In the genomic region with DNA sequence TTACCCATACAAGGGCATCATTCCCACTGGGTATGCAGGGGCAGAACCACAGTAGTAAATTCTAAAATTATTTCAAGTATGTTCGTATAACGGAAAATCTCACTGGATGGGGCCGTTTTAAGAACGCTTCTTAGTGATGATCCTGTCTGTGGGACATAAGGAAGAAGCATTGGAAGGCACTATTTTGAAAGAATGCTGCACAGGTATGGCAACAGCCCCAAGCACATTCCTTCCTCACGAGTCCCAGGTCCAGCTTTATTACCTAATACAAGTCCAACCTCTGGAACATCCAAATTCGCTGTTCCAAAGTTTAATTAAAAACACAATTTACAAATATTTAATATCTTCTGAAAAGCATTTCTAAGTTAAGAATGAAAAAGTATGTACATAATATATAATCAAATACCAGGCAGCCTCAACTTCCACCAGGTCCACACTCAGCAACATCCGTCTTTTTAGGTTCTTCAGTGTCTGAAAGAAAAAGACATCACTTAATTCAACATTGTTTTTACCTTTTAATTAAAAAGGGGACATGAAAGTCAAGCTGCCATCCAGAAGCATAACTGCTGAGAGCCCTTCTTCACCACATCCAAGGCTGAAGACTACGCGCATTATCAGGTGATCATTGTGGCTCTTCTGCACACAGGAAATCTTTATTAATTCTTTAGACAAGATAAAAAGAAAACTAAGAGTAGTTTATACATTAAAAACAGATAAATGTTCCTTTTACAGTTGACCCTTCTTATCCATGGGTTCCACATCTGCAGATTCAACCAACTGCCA, we compare ENCODE assay signal across 26 cellular contexts. TPM values are rescaled to one million over a fixed set of nuclear protein-coding genes. Genes with fewer than 3 reads are reported as not detected.
DNase-seq lines count a peak whose midpoint lies in the region; ATAC-seq, FAIRE-seq and TF ChIP-seq lines count a peak whose summit lies in the region.
"Had no signal": no experiment of that assay in that cellular context is flagged by ENCODE, and none has a peak within 500 bp of the region (broad histone marks: within the 10 kb centered on the region; RNA-seq: fewer than 3 reads in every experiment).

No MANE protein-coding gene starts in this region.

- POLR2A ChIA-PET in GM12878 (lab: Charles Lee), result no interaction called here

- no peak overlapping the region for H3K4me3 Mint-ChIP-seq in activated CD4-positive, alpha-beta T cell treated with anti-CD3 and anti-CD28 coated beads, Interleukin-2, amount 10 ng/mL, durations not matched to agents 24 days and 14 days
- no peak overlapping the region for H3K4me3 Mint-ChIP-seq in natural killer cell
- H3K4me3 Mint-ChIP-seq: neural progenitor cell, WTC11 had no signal

- no peaks in the 10 kb centered on the region for H3K9me3 Mint-ChIP-seq in activated CD4-positive, alpha-beta T cell treated with anti-CD3 and anti-CD28 coated beads, Interleukin-2, amount 10 ng/mL, durations not matched to agents 24 days and 14 days
- H3K9me3 Mint-ChIP-seq in natural killer cell, result no peaks in the 10 kb centered on the region
- H3K9me3 Mint-ChIP-seq: neural progenitor cell, WTC11 had no signal

- no peak overlapping the region for H2AFZ ChIP-seq in GM12878 (ENCODE audit: control insufficient read depth, low read depth, low read length)
- H2AFZ ChIP-seq: neural progenitor cell, PC-9 had no signal

- no peaks in the 10 kb centered on the region for H3K79me2 ChIP-seq in GM12878 (ENCODE audit: control insufficient read depth, insufficient read depth, low read length)

- RAD21 ChIA-PET in GM12878 (lab: Charles Lee; ENCODE audit: unreplicated experiment), result no interaction called here

- no peaks in the 10 kb centered on the region for H3K4me1 ChIP-seq in GM12878 (ENCODE audit: control insufficient read depth, insufficient read depth, low read length)
- peaks cover 0 to 11% (median 9%) of the 10 kb centered on the region in 4 donors for H3K4me1 ChIP-seq in esophagus muscularis mucosa
- H3K4me1 ChIP-seq: A549, neural progenitor cell, psoas muscle, tibial artery had no signal

- no peaks in the 10 kb centered on the region for H3K27me3 Mint-ChIP-seq in activated CD4-positive, alpha-beta T cell treated with anti-CD3 and anti-CD28 coated beads, Interleukin-2, amount 10 ng/mL, durations not matched to agents 24 days and 14 days
- H3K27me3 Mint-ChIP-seq in natural killer cell (ENCODE audit: low read depth in 2 of 2), result no peaks in the 10 kb centered on the region

- BruUV-seq in GM12878 (replicated peaks; lab: Mats Ljungman, UMichigan), result TSS peak; percentile 17

- H3K9me3 ChIP-seq in GM12878 (replicated peaks; ENCODE audit: control insufficient read depth, insufficient read depth, low read length), result no peaks in the 10 kb centered on the region
- no peaks in the 10 kb centered on the region for H3K9me3 ChIP-seq in esophagus muscularis mucosa
- H3K9me3 ChIP-seq: A549, heart left ventricle, MG63, psoas muscle, tibial artery had no signal

- no peak overlapping the region for H3K9ac ChIP-seq in GM12878 (ENCODE audit: control insufficient read depth, insufficient read depth, low read length)
- H3K9ac ChIP-seq: neural progenitor cell had no signal

- H3K4me3 ChIP-seq in GM12878 (no peak overlapping the region), esophagus muscularis mucosa (no peak overlapping the region)
- H3K4me3 ChIP-seq: A549, heart left ventricle, MG63, neural progenitor cell, PC-9, psoas muscle, tibial artery had no signal

- H3K4me1 Mint-ChIP-seq in activated CD4-positive, alpha-beta T cell treated with anti-CD3 and anti-CD28 coated beads, Interleukin-2, amount 10 ng/mL, durations not matched to agents 24 days and 14 days, result peaks cover 19% of the 10 kb centered on the region
- peaks cover 7 to 10% of the 10 kb centered on the region in 2 donors for H3K4me1 Mint-ChIP-seq in natural killer cell
- H3K4me1 Mint-ChIP-seq: WTC11 had no signal

- H3K36me3 Mint-ChIP-seq in activated CD4-positive, alpha-beta T cell treated with anti-CD3 and anti-CD28 coated beads, Interleukin-2, amount 10 ng/mL, durations not matched to agents 24 days and 14 days (ENCODE audit: low read depth), result peaks cover 67% of the 10 kb centered on the region
- H3K36me3 Mint-ChIP-seq in natural killer cell, result peaks cover 8% of the 10 kb centered on the region

- SMC1A ChIA-PET in GM12878 (lab: Charles Lee; ENCODE audit: uncharacterized antibody, unreplicated experiment), result interaction anchor here (0.9 to 1.4 kb wide), 2 partner anchors 11 to 68 kb away, joined by 3 read pairs; no protein-coding TSS in a partner anchor

- in situ Hi-C loops in GM12878 (cut with MboI), result no loop called here

- CTCF ChIA-PET in GM12878 (lab: Yijun Ruan, JAX), result interaction anchor here (0.9 kb wide), 1 partner anchor 20 kb away, joined by 3 read pairs; no protein-coding TSS in a partner anchor

- TF ChIP-seq POLR2A in GM12878 (IDR thresholded peaks at IDR 0.05; ENCODE audit: low read depth, low read length) (no peak), esophagus muscularis mucosa (IDR thresholded peaks at IDR 0.05; ENCODE audit: low read depth) (no peak)

- ATAC-seq in GM12878 (no peak), natural killer cell (no peak)
- ATAC-seq: A549, heart left ventricle, psoas muscle, WTC11 had no signal

- no peak for FAIRE-seq in GM12878 (lab: Jason Lieb, UNC)
- FAIRE-seq: A549, GM18507, keratinocyte had no signal

- DNase-seq in activated CD4-positive, alpha-beta T cell treated with anti-CD3 and anti-CD28 coated beads, Interleukin-2, amount 10 ng/mL, durations not matched to agents 24 days and 14 days, result no peak
- DNase-seq in activated CD4-positive, alpha-beta T cell treated with anti-CD3 and anti-CD28 coated beads for 4 hours, result no peak
- DNase-seq in ELF-1 (ENCODE audit: low read depth, low spot score) (peak; percentile 18), GM12878 (ENCODE audit: low read depth, low spot score) (no peak), natural killer cell (no peak), A172 (ENCODE audit: low spot score) (no peak), esophagus muscularis mucosa (ENCODE audit: extremely low spot score) (no peak), NCI-H1105 treated with DMSO at 0.1 percent for 48 hours (lab: John Stamatoyannopoulos, UW) (no peak)
- DNase-seq: activated CD8-positive, alpha-beta memory T cell treated with anti-CD3 and anti-CD28 coated beads, Interleukin-2, amount 50 U/mL, for 4 hours; C1 segment of cervical spinal cord; caudate nucleus; DMS79 treated with DMSO at 0.1 percent for 48 hours; effector CD4-positive, alpha-beta T cell; heart left ventricle; MG63; NCI-H146; NCI-H2171 treated with DMSO at 0.1 percent for 48 hours; NCI-H748 treated with DMSO at 0.1 percent for 48 hours; PC-9; psoas muscle; tibial artery had no signal

- peak overlapping the region; percentile 3 for H3K27ac Mint-ChIP-seq in activated CD4-positive, alpha-beta T cell treated with anti-CD3 and anti-CD28 coated beads, Interleukin-2, amount 10 ng/mL, durations not matched to agents 24 days and 14 days
- H3K27ac Mint-ChIP-seq in natural killer cell, result peak overlapping the region; percentile 61 to 92
- H3K27ac Mint-ChIP-seq: neural progenitor cell, WTC11 had no signal

- no peaks in the 10 kb centered on the region for H4K20me1 ChIP-seq in GM12878 (ENCODE audit: control insufficient read depth, insufficient read depth)

- no peak overlapping the region for H3K4me2 ChIP-seq in GM12878 (ENCODE audit: control insufficient read depth, insufficient read depth)
- H3K4me2 ChIP-seq: A549, neural progenitor cell, PC-9 had no signal

- peaks cover 27 to 45% of the 10 kb centered on the region in 2 experiments for H3K36me3 ChIP-seq in GM12878 (ENCODE audit: control insufficient read depth in 2 of 2, insufficient read depth in 2 of 2, low read length in 1 of 2)
- peaks cover 48 to 98% (median 83%) of the 10 kb centered on the region in 4 donors for H3K36me3 ChIP-seq in esophagus muscularis mucosa

- no peak for TF ChIP-seq RAD21 in GM12878 (IDR thresholded peaks at IDR 0.05; ENCODE audit: insufficient read depth, low read depth, low read length)

- WGBS in GM12878 (ENCODE audit: insufficient coverage, insufficient replicate concordance, low lambda C conversion rate, missing lambda C conversion rate), result 98% methylated on average over 9 of the region's 9 CpGs
- 91% methylated on average over 9 of the region's 9 CpGs for WGBS in esophagus muscularis mucosa

- TF ChIP-seq EP300 in GM12878 (IDR thresholded peaks at IDR 0.05; ENCODE audit: borderline replicate concordance in 1 of 2, control insufficient read depth in 1 of 2, low read depth in 2 of 2, low read length in 2 of 2), result no peak
- no peak for TF ChIP-seq EP300 in esophagus muscularis mucosa (IDR thresholded peaks at IDR 0.05)

- no peak overlapping the region for H3K27ac ChIP-seq in GM12878 (ENCODE audit: control insufficient read depth, insufficient read depth)
- no peak overlapping the region for H3K27ac ChIP-seq in esophagus muscularis mucosa (replicated peaks in 1 of 4)
- H3K27ac ChIP-seq: A549, heart left ventricle, neural progenitor cell, PC-9, psoas muscle, tibial artery had no signal

- intact Hi-C loops in activated CD4-positive, alpha-beta T cell treated with anti-CD3 and anti-CD28 coated beads, Interleukin-2, amount 10 ng/mL, durations not matched to agents 24 days and 14 days (cut with micrococcal nuclease), result no loop called here
- intact Hi-C loops in GM12878 (cut with micrococcal nuclease; ENCODE audit: unreplicated experiment), result no loop called here
- intact Hi-C loops in natural killer cell (cut with micrococcal nuclease), result no loop called here
- intact Hi-C loops in esophagus muscularis mucosa (cut with DNase I), result no loop called here

- H3K27me3 ChIP-seq in GM12878 (replicated peaks in 1 of 2; ENCODE audit: control insufficient read depth in 2 of 2, insufficient read depth in 2 of 2, low read length in 1 of 2), result no peaks in the 10 kb centered on the region
- H3K27me3 ChIP-seq in esophagus muscularis mucosa, result no peaks in the 10 kb centered on the region
- H3K27me3 ChIP-seq: heart left ventricle, MG63, neural progenitor cell, tibial artery had no signal

- TF ChIP-seq CTCF in GM12878 (IDR thresholded peaks at IDR 0.05 in 2 of 3, conservative IDR thresholded peaks at IDR 0.05 in 1 of 3; ENCODE audit: control insufficient read depth in 2 of 3, extremely low read depth in 1 of 3, insufficient read depth in 1 of 3, low read depth in 3 of 3, low read length in 3 of 3), result no peak
- no peak for TF ChIP-seq CTCF in natural killer cell (IDR thresholded peaks at IDR 0.05)
- no peak for TF ChIP-seq CTCF in esophagus muscularis mucosa (IDR thresholded peaks at IDR 0.05)

RNA-seq across cellular contexts. Expression of a gene that starts 49.8 kb away (rescaled TPM):
- 92.7 and 98.8 TPM in 2 replicates for total RNA-seq in activated CD4-positive, alpha-beta T cell treated with anti-CD3 and anti-CD28 coated beads, Interleukin-2, amount 10 ng/mL, durations not matched to agents 24 days and 14 days
- 36.9 and 40.9 TPM in 2 replicates for total RNA-seq in GM12878 (2013; cell fraction: nucleolus; rRNA removed)
- total RNA-seq in GM12878 (2014; rRNA removed) (54.3 and 56.3 TPM in 2 replicates), GM12878 (2014; rRNA removed; fragmentation: Illumina TruSeq; extraction: Trizol) (74.5 and 74.7 TPM in 2 replicates), GM12878 (2021) (65.2 and 67.4 TPM in 2 replicates), natural killer cell (100 to 1,000 TPM in 1 of 3 donors, 10 to 100 TPM in 2; 89.2 to 118 (median 94.9) TPM), esophagus muscularis mucosa (10 to 100 TPM; 49.5 to 68.1 (median 56.5) TPM)
- 23.7 TPM for polyA plus RNA-seq in GM12878 (2011; ENCODE audit: low read depth)
- polyA plus RNA-seq in GM12878 (2011; rRNA removed) (64.4 and 85.4 TPM in 2 replicates), GM12878 (2014; fragmentation: Illumina TruSeq; extraction: Trizol) (74.6 and 113 TPM in 2 replicates), GM12878 (2014; fragmentation: Nextera tagmentation; extraction: Ambion mirVana) (10 to 100 TPM; 16.9 to 36.5 TPM), GM12878 (2014; rRNA removed) (44.4 and 47.8 TPM in 2 replicates), GM12878 (2016; fragmentation: Nextera tagmentation; extraction: Ambion mirVana) (10 to 100 TPM; 18.9 to 47.6 TPM)
- 22.9 and 27.6 TPM in 2 replicates for polyA plus RNA-seq in GM12878 (2011; cell fraction: cytosol; rRNA removed)
- polyA plus RNA-seq in GM12878 (2011; cell fraction: nucleus; rRNA removed), result 26.8 and 33.9 TPM in 2 replicates
- polyA plus RNA-seq in GM12878 (2012), result 27.2 and 43.0 TPM in 2 replicates
- 34.6 and 42.2 TPM in 2 replicates for polyA minus RNA-seq in GM12878 (2011; rRNA and poly(A)+ RNA removed)
- polyA minus RNA-seq in GM12878 (2011; cell fraction: cytosol; rRNA and poly(A)+ RNA removed), result 16.4 and 19.0 TPM in 2 replicates
- 19.5 and 29.7 TPM in 2 replicates for polyA minus RNA-seq in GM12878 (2011; cell fraction: nucleus; rRNA and poly(A)+ RNA removed)
- 82.0 and 98.3 TPM in 2 replicates for total RNA-seq in A172 (2014; rRNA removed; shearing (Covaris generic))

RNA-seq across cellular contexts. Expression of a gene that starts 52.6 kb away (rescaled TPM):
- total RNA-seq in activated CD4-positive, alpha-beta T cell treated with anti-CD3 and anti-CD28 coated beads, Interleukin-2, amount 10 ng/mL, durations not matched to agents 24 days and 14 days, result 85.6 and 86.2 TPM in 2 replicates
- 244 and 253 TPM in 2 replicates for total RNA-seq in GM12878 (2013; cell fraction: nucleolus; rRNA removed)
- total RNA-seq in GM12878 (2014; rRNA removed) (44.2 and 47.1 TPM in 2 replicates), GM12878 (2014; rRNA removed; fragmentation: Illumina TruSeq; extraction: Trizol) (16.0 and 17.2 TPM in 2 replicates), GM12878 (2021) (71.2 and 87.9 TPM in 2 replicates), natural killer cell (100 to 1,000 TPM; 479 to 591 (median 512) TPM), esophagus muscularis mucosa (10 to 100 TPM; 12.3 to 17.4 (median 15.6) TPM)
- polyA plus RNA-seq in GM12878 (2011; ENCODE audit: low read depth), result 8.7 TPM
- polyA plus RNA-seq in GM12878 (2011; rRNA removed) (16.9 and 18.7 TPM in 2 replicates), GM12878 (2014; fragmentation: Illumina TruSeq; extraction: Trizol) (16.8 and 19.6 TPM in 2 replicates), GM12878 (2014; fragmentation: Nextera tagmentation; extraction: Ambion mirVana) (1 to 10 TPM; 1.2 to 1.3 TPM), GM12878 (2014; rRNA removed) (45.5 and 52.1 TPM in 2 replicates), GM12878 (2016; fragmentation: Nextera tagmentation; extraction: Ambion mirVana) (10 to 100 TPM; 29.2 to 32.7 TPM)
- 21.3 and 33.9 TPM in 2 replicates for polyA plus RNA-seq in GM12878 (2011; cell fraction: cytosol; rRNA removed)
- 169 and 171 TPM in 2 replicates for polyA plus RNA-seq in GM12878 (2011; cell fraction: nucleus; rRNA removed)
- polyA plus RNA-seq in GM12878 (2012), result 19.4 and 25.6 TPM in 2 replicates
- 54.8 and 75.2 TPM in 2 replicates for polyA minus RNA-seq in GM12878 (2011; rRNA and poly(A)+ RNA removed)
- 25.4 and 26.3 TPM in 2 replicates for polyA minus RNA-seq in GM12878 (2011; cell fraction: cytosol; rRNA and poly(A)+ RNA removed)
- polyA minus RNA-seq in GM12878 (2011; cell fraction: nucleus; rRNA and poly(A)+ RNA removed), result 83.2 and 107 TPM in 2 replicates
- total RNA-seq in A172 (2014; rRNA removed; shearing (Covaris generic)), result 13.8 and 17.7 TPM in 2 replicates
